Comparison of ENCODE assay signal across 25 cellular contexts in genomic region chr5:149356391-149356790, GRCh38. TPM values are rescaled to one million over a fixed set of nuclear protein-coding genes. Genes with fewer than 3 reads are reported as not detected.
DNase-seq lines count a peak whose midpoint lies in the region; ATAC-seq and TF ChIP-seq lines count a peak whose summit lies in the region.
"Had no signal": no experiment of that assay in that cellular context is flagged by ENCODE, and none has a peak within 500 bp of the region (broad histone marks: within the 10 kb centered on the region; RNA-seq: fewer than 3 reads in every experiment).

No MANE protein-coding gene starts in this region.

- no peak overlapping the region for H3K4me2 ChIP-seq in GM23248 (ENCODE audit: unreplicated experiment)

- no peaks in the 10 kb centered on the region for H3K9me3 ChIP-seq in GM23248 (ENCODE audit: low read depth)
- H3K9me3 ChIP-seq: prostate gland had no signal

- no peak overlapping the region for H3K4me3 ChIP-seq in GM23248
- no peak overlapping the region for H3K4me3 ChIP-seq in fibroblast of mammary gland (ENCODE audit: control insufficient read depth, low read depth, low read length)
- H3K4me3 ChIP-seq: prostate gland had no signal

- H3F3A ChIP-seq in GM23248 (ENCODE audit: insufficient read depth), result peaks cover 47% of the 10 kb centered on the region

- peaks cover 8% of the 10 kb centered on the region; the same call in 1 of the 2 replicates for H4K20me1 ChIP-seq in GM23248 (ENCODE audit: insufficient read depth)

- peaks cover 21% of the 10 kb centered on the region for H3K79me2 ChIP-seq in GM23248 (ENCODE audit: insufficient read depth)

- no peaks in the 10 kb centered on the region for H3K27me3 Mint-ChIP-seq in activated CD8-positive, alpha-beta memory T cell treated with anti-CD3 and anti-CD28 coated beads, Interleukin-2, amount 10 ng/mL, durations not matched to agents 7 days and 5 days
- H3K27me3 Mint-ChIP-seq: stimulated activated naive B cell treated with anti-CD40 and anti-IgM and Interleukin-4, amounts not matched to agents 10 μg/mL and 1 μg/mL and 100 μg/mL, for 72 hours; type B pancreatic cell had no signal

- H3K27ac Mint-ChIP-seq in activated CD8-positive, alpha-beta memory T cell treated with anti-CD3 and anti-CD28 coated beads, Interleukin-2, amount 10 ng/mL, durations not matched to agents 7 days and 5 days, result peak overlapping the region; percentile 69
- H3K27ac Mint-ChIP-seq: endodermal cell; stimulated activated naive B cell treated with anti-CD40 and anti-IgM and Interleukin-4, amounts not matched to agents 10 μg/mL and 1 μg/mL and 100 μg/mL, for 72 hours; type B pancreatic cell had no signal

- no peak overlapping the region for H2AFZ ChIP-seq in GM23248

- H3K36me3 ChIP-seq in GM23248 (ENCODE audit: low read depth), result peaks cover 34% of the 10 kb centered on the region

- H3K9me3 Mint-ChIP-seq in activated CD8-positive, alpha-beta memory T cell treated with anti-CD3 and anti-CD28 coated beads, Interleukin-2, amount 10 ng/mL, durations not matched to agents 7 days and 5 days (ENCODE audit: low read depth), result no peaks in the 10 kb centered on the region
- H3K9me3 Mint-ChIP-seq: CD14-positive monocyte; endodermal cell; natural killer cell; stimulated activated naive B cell treated with anti-CD40 and anti-IgM and Interleukin-4, amounts not matched to agents 10 μg/mL and 1 μg/mL and 100 μg/mL, for 72 hours; type B pancreatic cell had no signal

- H3K36me3 Mint-ChIP-seq in activated CD8-positive, alpha-beta memory T cell treated with anti-CD3 and anti-CD28 coated beads, Interleukin-2, amount 10 ng/mL, durations not matched to agents 7 days and 5 days, result peaks cover 39% of the 10 kb centered on the region

- CTCF ChIA-PET in activated CD8-positive, alpha-beta memory T cell treated with anti-CD3 and anti-CD28 coated beads, Interleukin-2, amount 10 ng/mL, durations not matched to agents 7 days and 5 days (lab: Charles Lee), result interaction anchor here (0.8 to 5.0 kb wide), 5 partner anchors 11 to 208 kb away, joined by 3 to 57 read pairs (median 20); partner anchors contain the start of gene GRPEL2

- no peak for ATAC-seq in activated CD8-positive, alpha-beta memory T cell treated with anti-CD3 and anti-CD28 coated beads, Interleukin-2, amount 10 ng/mL, durations not matched to agents 7 days and 5 days
- ATAC-seq in HG03135 (IDR thresholded peaks at IDR 0.05; ENCODE audit: unreplicated experiment), result no peak
- ATAC-seq: natural killer cell; stimulated activated naive B cell treated with anti-CD40 and anti-IgM and Interleukin-4, amounts not matched to agents 10 μg/mL and 1 μg/mL and 100 μg/mL, for 72 hours had no signal

- H3K4me3 Mint-ChIP-seq in activated CD8-positive, alpha-beta memory T cell treated with anti-CD3 and anti-CD28 coated beads, Interleukin-2, amount 10 ng/mL, durations not matched to agents 7 days and 5 days, result peak overlapping the region; percentile 24
- H3K4me3 Mint-ChIP-seq: CD14-positive monocyte had no signal

- DNase-seq in activated CD8-positive, alpha-beta memory T cell treated with anti-CD3 and anti-CD28 coated beads, Interleukin-2, amount 10 ng/mL, durations not matched to agents 7 days and 5 days, result no peak
- DNase-seq in activated CD8-positive, alpha-beta memory T cell treated with anti-CD3 and anti-CD28 coated beads, Interleukin-2, amount 50 U/mL, for 4 hours, result no peak
- DNase-seq in GM23248 (peak; percentile 50), fibroblast of mammary gland (ENCODE audit: low read depth) (peak; percentile 31), C1 segment of cervical spinal cord (lab: John Stamatoyannopoulos, UW) (no peak), NCI-H774 (lab: John Stamatoyannopoulos, UW) (no peak)
- peak; percentile 24 to 40 for DNase-seq in activated CD4-positive, alpha-beta T cell treated with anti-CD3 and anti-CD28 coated beads, Interleukin-2, amount 50 U/mL, for 48 hours
- DNase-seq: DMS53; hippocampal formation; kidney; mesenchymal stem cell; natural killer cell; NCI-H82; small intestine; stimulated activated naive B cell treated with anti-CD40 and anti-IgM and Interleukin-4, amounts not matched to agents 10 μg/mL and 1 μg/mL and 100 μg/mL, for 72 hours had no signal

- no peak for TF ChIP-seq CTCF in fibroblast of mammary gland (conservative IDR thresholded peaks at IDR 0.05; ENCODE audit: control insufficient read depth, insufficient read depth, low read depth, low read length)

- in situ Hi-C loops in GM23248 (cut with MboI), result no loop called here

- H3K4me1 Mint-ChIP-seq in activated CD8-positive, alpha-beta memory T cell treated with anti-CD3 and anti-CD28 coated beads, Interleukin-2, amount 10 ng/mL, durations not matched to agents 7 days and 5 days, result peaks cover 83% of the 10 kb centered on the region

- 0 out of 2 replicates have a peak overlapping the region, but pooled peaks have one; percentile 26 for H3K27ac ChIP-seq in GM23248
- H3K27ac ChIP-seq: prostate gland, RWPE1 had no signal

- 0 out of 2 replicates have a peak, but pooled peaks cover 2% of the 10 kb centered on the region for H3K4me1 ChIP-seq in GM23248 (ENCODE audit: insufficient read depth)
- H3K4me1 ChIP-seq: prostate gland had no signal

- no peaks in the 10 kb centered on the region for H3K9me2 ChIP-seq in GM23248 (ENCODE audit: insufficient read depth)

- WGBS in GM23248 (ENCODE audit: low coverage in 1 of 2, low lambda C conversion rate in 2 of 2, missing lambda C conversion rate in 2 of 2), 2 experiments, result 75 to 77% methylated on average over 8 of the region's 8 CpGs

- no peaks in the 10 kb centered on the region for H3K27me3 ChIP-seq in GM23248 (replicated peaks; ENCODE audit: insufficient read depth)

- H3K9ac ChIP-seq in GM23248, result no peak overlapping the region

RNA-seq across cellular contexts. Expression of gene PCYOX1L, which starts 1.5 kb away (rescaled TPM):
- total RNA-seq in activated CD8-positive, alpha-beta memory T cell treated with anti-CD3 and anti-CD28 coated beads, Interleukin-2, amount 10 ng/mL, durations not matched to agents 7 days and 5 days, result 10 to 100 TPM; 26.7 to 32.1 TPM
- total RNA-seq in GM23248 (2014; rRNA removed; shearing (Covaris generic)), result 10.7 and 12.6 TPM in 2 replicates
- 10.4 and 10.5 TPM in 2 replicates for polyA plus RNA-seq in GM23248 (2016; fragmentation: Nextera tagmentation; extraction: Ambion mirVana)

RNA-seq across cellular contexts. Expression of gene GRPEL2, which starts 11.1 kb away (rescaled TPM):
- total RNA-seq in activated CD8-positive, alpha-beta memory T cell treated with anti-CD3 and anti-CD28 coated beads, Interleukin-2, amount 10 ng/mL, durations not matched to agents 7 days and 5 days, result 10 to 100 TPM; 27.2 to 27.3 TPM
- total RNA-seq in GM23248 (2014; rRNA removed; shearing (Covaris generic)), result 26.3 and 27.0 TPM in 2 replicates
- polyA plus RNA-seq in GM23248 (2016; fragmentation: Nextera tagmentation; extraction: Ambion mirVana), result 17.0 and 19.5 TPM in 2 replicates

RNA-seq across cellular contexts. Expression of gene IL17B, which starts 22.7 kb away (rescaled TPM):
- total RNA-seq in activated CD8-positive, alpha-beta memory T cell treated with anti-CD3 and anti-CD28 coated beads, Interleukin-2, amount 10 ng/mL, durations not matched to agents 7 days and 5 days, result not detected
- total RNA-seq in GM23248 (2014; rRNA removed; shearing (Covaris generic)), result not detected in 2 replicates
- polyA plus RNA-seq in GM23248 (2016; fragmentation: Nextera tagmentation; extraction: Ambion mirVana), result 0.29 and 0.43 TPM in 2 replicates
- total RNA-seq: A673, cerebellum, endodermal cell, HT-29, LHCN-M2, natural killer cell had no signal
- polyA plus RNA-seq: CD14-positive monocyte had no signal

Comparison
In these comparisons a context has a peak if more than half of its experiments do, and no peak if none do; other contexts are left out.
1. DNase-seq: peak in GM23248 (single experiment), activated CD4-positive, alpha-beta T cell treated with anti-CD3 and anti-CD28 coated beads, Interleukin-2, amount 50 U/mL, for 48 hours (2 of 2) and fibroblast of mammary gland (single experiment); none in activated CD8-positive, alpha-beta memory T cell treated with anti-CD3 and anti-CD28 coated beads, Interleukin-2, amount 10 ng/mL, durations not matched to agents 7 days and 5 days (single experiment), activated CD8-positive, alpha-beta memory T cell treated with anti-CD3 and anti-CD28 coated beads, Interleukin-2, amount 50 U/mL, for 4 hours (single experiment), C1 segment of cervical spinal cord (0 of 14) and NCI-H774 (single experiment).